Comparison of ENCODE assay signal across 10 cellular contexts in the genomic region with DNA sequence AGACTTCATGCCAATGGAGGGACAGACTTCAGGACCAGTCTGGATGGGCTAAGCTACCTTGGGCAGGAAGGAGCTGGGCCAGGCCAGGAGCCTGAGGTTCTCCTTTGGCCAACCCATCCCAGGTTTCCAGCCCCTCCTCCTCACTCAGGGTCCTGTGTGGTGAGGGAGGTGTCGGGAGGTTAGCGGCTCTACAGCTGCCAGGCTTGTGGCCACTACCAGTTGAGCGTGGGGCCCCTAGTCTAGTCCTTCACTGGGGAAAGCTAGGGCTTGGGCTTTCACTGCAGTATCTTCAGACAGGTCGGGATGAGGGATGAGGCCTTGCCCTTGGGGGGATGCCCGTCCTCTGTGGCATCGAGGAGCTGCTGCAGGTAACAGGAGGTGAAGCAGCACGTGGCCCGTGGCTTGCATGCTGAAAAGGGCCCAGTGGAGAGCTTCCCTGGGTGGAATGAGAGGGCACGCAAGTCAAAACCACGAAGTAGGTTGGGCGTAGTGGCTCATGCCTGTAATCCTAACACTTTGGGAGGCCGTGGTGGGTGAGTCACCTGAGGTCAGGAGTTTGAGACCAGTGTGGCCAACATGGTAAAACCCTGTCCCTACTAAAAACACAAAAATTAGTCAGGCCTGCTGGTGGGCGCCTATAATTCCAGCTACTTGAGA. TPM values are rescaled to one million over a fixed set of nuclear protein-coding genes. Genes with fewer than 3 reads are reported as not detected.
DNase-seq lines count a peak whose midpoint lies in the region; ATAC-seq and TF ChIP-seq lines count a peak whose summit lies in the region.
"Had no signal": no experiment of that assay in that cellular context is flagged by ENCODE, and none has a peak within 500 bp of the region (broad histone marks: within the 10 kb centered on the region; RNA-seq: fewer than 3 reads in every experiment).

No MANE protein-coding gene starts in this region.

- H3K27ac ChIP-seq in ACC112 (ENCODE audit: low read depth, low read length) (peak overlapping the region; percentile 36; the same call in 1 of the 2 replicates), HEK293 (ENCODE audit: extremely low read depth, low read depth, low read length) (no peak overlapping the region), aorta (ENCODE audit: low read depth in 1 of 2, low read length in 2 of 2) (no peak overlapping the region)
- H3K27ac ChIP-seq: SK-N-MC had no signal

- intact Hi-C loops in aorta (cut with DNase I): no loop called here

- no peak for ATAC-seq in aorta (ENCODE audit: low FRiP score)

- no peaks in the 10 kb centered on the region for H3K27me3 Mint-ChIP-seq in activated CD4-positive, alpha-beta memory T cell treated with anti-CD3 and anti-CD28 coated beads, Interleukin-2, amount 10 ng/mL, durations not matched to agents 7 days and 5 days
- H3K27me3 Mint-ChIP-seq: brain had no signal

- H3K79me2 ChIP-seq in ACC112 (ENCODE audit: control insufficient read depth, insufficient read depth, low read length, unreplicated experiment): no peaks in the 10 kb centered on the region

- CTCF ChIA-PET in HEK293 (lab: Yijun Ruan, JAX): no interaction called here
- CTCF ChIA-PET in activated CD4-positive, alpha-beta memory T cell treated with anti-CD3 and anti-CD28 coated beads, Interleukin-2, amount 10 ng/mL, durations not matched to agents 7 days and 5 days (lab: Charles Lee): interaction anchor here (1.0 kb wide), 1 partner anchor 246 kb away, joined by 3 read pairs; no protein-coding TSS in a partner anchor

- no peak overlapping the region for H3K4me3 Mint-ChIP-seq in activated CD4-positive, alpha-beta memory T cell treated with anti-CD3 and anti-CD28 coated beads, Interleukin-2, amount 10 ng/mL, durations not matched to agents 7 days and 5 days
- H3K4me3 Mint-ChIP-seq: brain had no signal

- H3K36me3 ChIP-seq in ACC112 (ENCODE audit: insufficient read depth, low read length): no peaks in the 10 kb centered on the region
- H3K36me3 ChIP-seq in HEK293 (ENCODE audit: control insufficient read depth in 2 of 2, insufficient read depth in 1 of 2, low read length in 2 of 2): peaks cover 7 to 43% of the 10 kb centered on the region in 2 experiments; a peak in 2 of 3 replicates
- H3K36me3 ChIP-seq in aorta (ENCODE audit: control insufficient read depth in 1 of 2, insufficient read depth in 2 of 2, low read length in 1 of 2): peaks cover 0 to 3% of the 10 kb centered on the region in 2 donors

- 87 to 94% methylated on average over 13 of the region's 13 CpGs for WGBS in aorta, 2 donors

- no peak for TF ChIP-seq CTCF in HEK293 (tag by site-specific recombination; IDR thresholded peaks at IDR 0.05)

- no peaks in the 10 kb centered on the region for H3K9me3 ChIP-seq in HEK293 (ENCODE audit: control insufficient read depth, insufficient read depth, low read depth, low read length)
- H3K9me3 ChIP-seq in aorta (ENCODE audit: control insufficient read depth, low read length): no peaks in the 10 kb centered on the region

- no peaks in the 10 kb centered on the region for H3K27me3 ChIP-seq in ACC112 (ENCODE audit: insufficient read depth, low read length)
- no peaks in the 10 kb centered on the region for H3K27me3 ChIP-seq in aorta (ENCODE audit: control insufficient read depth in 1 of 2, insufficient read depth in 2 of 2, low read length in 1 of 2)

- peaks cover 20% of the 10 kb centered on the region for H3K4me1 Mint-ChIP-seq in activated CD4-positive, alpha-beta memory T cell treated with anti-CD3 and anti-CD28 coated beads, Interleukin-2, amount 10 ng/mL, durations not matched to agents 7 days and 5 days

- H3K9me3 Mint-ChIP-seq in activated CD4-positive, alpha-beta memory T cell treated with anti-CD3 and anti-CD28 coated beads, Interleukin-2, amount 10 ng/mL, durations not matched to agents 7 days and 5 days: no peaks in the 10 kb centered on the region
- H3K9me3 Mint-ChIP-seq: brain had no signal

- no peak overlapping the region for H3K4me3 ChIP-seq in ACC112 (ENCODE audit: low read depth, low read length)
- H3K4me3 ChIP-seq in HEK293 (ENCODE audit: low read depth, low read length): no peak overlapping the region
- no peak overlapping the region for H3K4me3 ChIP-seq in aorta (ENCODE audit: low read length in 2 of 2)
- H3K4me3 ChIP-seq: SK-N-MC had no signal

- H3K4me1 ChIP-seq in ACC112 (ENCODE audit: control insufficient read depth, insufficient read depth, low read length, unreplicated experiment) (peaks cover 36% of the 10 kb centered on the region), HEK293 (ENCODE audit: control insufficient read depth, insufficient read depth, low read length) (peaks cover 6% of the 10 kb centered on the region; the same call in 1 of the 2 replicates), aorta (ENCODE audit: control insufficient read depth in 1 of 2, insufficient read depth in 2 of 2, low read length in 2 of 2) (no peaks in the 10 kb centered on the region)

- POLR2A ChIA-PET in HEK293 (lab: Yijun Ruan, JAX): interaction anchor here (0.6 to 1.0 kb wide), 2 partner anchors 8 to 169 kb away, joined by 3 read pairs; no protein-coding TSS in a partner anchor
- POLR2A ChIA-PET in activated CD4-positive, alpha-beta memory T cell treated with anti-CD3 and anti-CD28 coated beads, Interleukin-2, amount 10 ng/mL, durations not matched to agents 7 days and 5 days (lab: Charles Lee): interaction anchor here (0.6 to 2.7 kb wide), 3 partner anchors 8 to 93 kb away, joined by 3 to 11 read pairs (median 6); partner anchors contain the start of genes EMC3 and FANCD2

- peak; percentile 65 for DNase-seq in activated CD4-positive, alpha-beta memory T cell treated with anti-CD3 and anti-CD28 coated beads, Interleukin-2, amount 10 ng/mL, durations not matched to agents 7 days and 5 days
- DNase-seq in iris pigment epithelial cell (ENCODE audit: low read depth) (peak; percentile 82), OCI-M2 (lab: John Stamatoyannopoulos, UW; ENCODE audit: unreplicated experiment) (no peak), NCI-H1417 (lab: John Stamatoyannopoulos, UW) (no peak), aorta (no peak), hepatic stellate cell (ENCODE audit: low spot score) (no peak)

- no peak overlapping the region for H2AFZ ChIP-seq in ACC112 (ENCODE audit: low read length, unreplicated experiment)

- no peak overlapping the region for H3K27ac Mint-ChIP-seq in activated CD4-positive, alpha-beta memory T cell treated with anti-CD3 and anti-CD28 coated beads, Interleukin-2, amount 10 ng/mL, durations not matched to agents 7 days and 5 days

- peaks cover 20% of the 10 kb centered on the region for H3K36me3 Mint-ChIP-seq in activated CD4-positive, alpha-beta memory T cell treated with anti-CD3 and anti-CD28 coated beads, Interleukin-2, amount 10 ng/mL, durations not matched to agents 7 days and 5 days (ENCODE audit: low read depth)

TF ChIP-seq in HEK293, 187 proteins besides CTCF, POLR2A, EP300 and RAD21:
- no peak for TF ChIP-seq ZNF473 (tag by site-specific recombination; IDR thresholded peaks at IDR 0.05)
- no peak for TF ChIP-seq ZNF214 (tag by site-specific recombination; IDR thresholded peaks at IDR 0.05; ENCODE audit: borderline replicate concordance)
- no peak for TF ChIP-seq ZNF121 (tag by site-specific recombination; IDR thresholded peaks at IDR 0.05)
- peak; percentile 27; the same call in 1 of the 2 replicates for TF ChIP-seq GLIS1 (tag by site-specific recombination; IDR thresholded peaks at IDR 0.05)
- TF ChIP-seq, protein P1, sequence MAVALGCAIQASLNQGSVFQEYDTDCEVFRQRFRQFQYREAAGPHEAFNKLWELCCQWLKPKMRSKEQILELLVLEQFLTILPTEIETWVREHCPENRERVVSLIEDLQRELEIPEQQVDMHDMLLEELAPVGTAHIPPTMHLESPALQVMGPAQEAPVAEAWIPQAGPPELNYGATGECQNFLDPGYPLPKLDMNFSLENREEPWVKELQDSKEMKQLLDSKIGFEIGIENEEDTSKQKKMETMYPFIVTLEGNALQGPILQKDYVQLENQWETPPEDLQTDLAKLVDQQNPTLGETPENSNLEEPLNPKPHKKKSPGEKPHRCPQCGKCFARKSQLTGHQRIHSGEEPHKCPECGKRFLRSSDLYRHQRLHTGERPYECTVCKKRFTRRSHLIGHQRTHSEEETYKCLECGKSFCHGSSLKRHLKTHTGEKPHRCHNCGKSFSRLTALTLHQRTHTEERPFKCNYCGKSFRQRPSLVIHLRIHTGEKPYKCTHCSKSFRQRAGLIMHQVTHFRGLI (tag by site-specific recombination; IDR thresholded peaks at IDR 0.05): peak; percentile 84

RNA-seq across cellular contexts. Expression of gene FANCD2, which starts 8.5 kb away (rescaled TPM):
- 10 to 100 TPM; 54.3 to 60.8 TPM for total RNA-seq in activated CD4-positive, alpha-beta memory T cell treated with anti-CD3 and anti-CD28 coated beads, Interleukin-2, amount 10 ng/mL, durations not matched to agents 7 days and 5 days
- 1 to 10 TPM; 1.9 to 5.4 TPM for total RNA-seq in aorta
- 1 to 10 TPM in 1 of 2 donors, not detected in 1; 4.7 TPM for polyA plus RNA-seq in aorta

RNA-seq across cellular contexts. Expression of gene EMC3, which starts 31.1 kb away (rescaled TPM):
- total RNA-seq in activated CD4-positive, alpha-beta memory T cell treated with anti-CD3 and anti-CD28 coated beads, Interleukin-2, amount 10 ng/mL, durations not matched to agents 7 days and 5 days: 10 to 100 TPM; 55.5 to 59.5 TPM
- total RNA-seq in aorta: 10 to 100 TPM; 47.8 to 48.8 TPM
- polyA plus RNA-seq in aorta: 10 to 100 TPM; 26.3 to 55.8 TPM

Comparison
In these comparisons a context has a peak if more than half of its experiments do, and no peak if none do; other contexts are left out.
1. DNase-seq: peak in activated CD4-positive, alpha-beta memory T cell treated with anti-CD3 and anti-CD28 coated beads, Interleukin-2, amount 10 ng/mL, durations not matched to agents 7 days and 5 days (single experiment) and iris pigment epithelial cell (single experiment); none in OCI-M2 (single experiment), NCI-H1417 (0 of 3), aorta (0 of 2) and hepatic stellate cell (single experiment).
2. RNA of gene FANCD2, which starts 8.5 kb away (total RNA-seq): 54.3 to 60.8 TPM in activated CD4-positive, alpha-beta memory T cell treated with anti-CD3 and anti-CD28 coated beads, Interleukin-2, amount 10 ng/mL, durations not matched to agents 7 days and 5 days; 1.9 to 5.4 TPM in aorta; every median in the first group is over 4 times any median in the second.